ENCODE assay signal across 8 cellular contexts in the genomic region with DNA sequence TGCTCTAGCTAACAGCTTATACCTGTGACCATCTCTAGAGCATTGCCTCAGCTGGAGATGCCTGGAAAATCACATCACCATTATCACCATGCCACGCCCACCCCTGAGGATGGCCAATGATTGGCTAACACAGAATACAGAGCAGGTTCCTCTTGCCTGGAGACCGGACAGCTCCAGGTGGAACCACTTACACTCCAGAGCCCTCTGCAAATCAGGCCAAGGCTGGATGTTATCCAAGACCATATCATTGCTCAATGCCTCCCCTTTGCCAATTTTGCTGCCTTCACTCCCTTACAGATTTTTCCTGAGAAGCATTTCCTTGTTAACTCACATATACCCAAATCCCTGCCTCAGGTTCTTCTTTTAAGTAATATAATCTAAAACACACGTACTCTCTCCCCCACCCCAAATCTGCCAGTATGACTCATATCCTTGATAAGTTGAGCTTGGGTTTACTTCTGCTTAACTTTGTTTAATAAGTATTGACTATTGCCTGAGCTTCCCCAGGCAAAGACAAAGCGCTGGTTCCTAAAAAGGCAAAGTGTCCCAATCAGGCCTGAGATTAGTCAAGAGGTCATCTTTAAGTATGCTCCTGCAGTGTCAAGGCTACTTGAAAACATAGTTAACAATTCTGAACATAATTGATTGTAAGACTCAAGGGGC.
DNase-seq lines count a peak whose midpoint lies in the region.

No MANE protein-coding gene starts in this region.

- DNase-seq in A172 (ENCODE audit: low spot score) (peak; percentile 22), H4 (ENCODE audit: low spot score) (peak; percentile 74), T1000 (lab: John Stamatoyannopoulos, UW) (peak; percentile 9), iPS DF 4.7 (ENCODE audit: extremely low read depth, low spot score) (peak; percentile 30), COR-L47 (lab: John Stamatoyannopoulos, UW) (no peak), G401 (ENCODE audit: low spot score) (no peak), RKO (ENCODE audit: low spot score) (no peak)
- DNase-seq in activated CD8-positive, alpha-beta memory T cell treated with anti-CD3 and anti-CD28 coated beads, Interleukin-2, amount 50 U/mL, for 48 hours: no peak

- in situ Hi-C loops in G401 (cut with HindIII; ENCODE audit: low sequenced_read_pairs): no loop called here

Comparison
In these comparisons a context has a peak if more than half of its experiments do, and no peak if none do; other contexts are left out.
1. DNase-seq: peak in A172 (single experiment), H4 (single experiment), T1000 (single experiment) and iPS DF 4.7 (single experiment); none in COR-L47 (single experiment), activated CD8-positive, alpha-beta memory T cell treated with anti-CD3 and anti-CD28 coated beads, Interleukin-2, amount 50 U/mL, for 48 hours (single experiment), G401 (single experiment) and RKO (single experiment).